1 cellular context compared by ENCODE assay signal in genomic region chr17:55238931-55239297, GRCh38.
TF ChIP-seq lines count a peak whose summit lies in the region.

No MANE protein-coding gene starts in this region.

TF ChIP-seq in H1, 55 proteins besides CTCF, POLR2A, EP300 and RAD21 (continued from another document):
- no peak for TF ChIP-seq CHD7 (IDR thresholded peaks at IDR 0.05; ENCODE audit: insufficient replicate concordance, low read length)
- TF ChIP-seq GTF2F1 (IDR thresholded peaks at IDR 0.05; ENCODE audit: borderline replicate concordance, low read depth, low read length) = no peak
- TF ChIP-seq GABPA (IDR thresholded peaks at IDR 0.05; ENCODE audit: borderline replicate concordance, insufficient read depth, low read length) = no peak
- TF ChIP-seq KDM5A (IDR thresholded peaks at IDR 0.05; ENCODE audit: low read length) = no peak
- no peak for TF ChIP-seq EGR1 (IDR thresholded peaks at IDR 0.05; ENCODE audit: borderline replicate concordance, low read depth, low read length)
- TF ChIP-seq HDAC2 (IDR thresholded peaks at IDR 0.05; ENCODE audit: borderline replicate concordance in 1 of 2, low read depth in 2 of 2, low read length in 2 of 2) = no peak
- TF ChIP-seq BACH1 (IDR thresholded peaks at IDR 0.05; ENCODE audit: low read length) = no peak
- TF ChIP-seq CBX8 (IDR thresholded peaks at IDR 0.05; ENCODE audit: borderline replicate concordance, low read depth, low read length) = no peak
